Comparison of ENCODE assay signal across 28 cellular contexts in the genomic region with DNA sequence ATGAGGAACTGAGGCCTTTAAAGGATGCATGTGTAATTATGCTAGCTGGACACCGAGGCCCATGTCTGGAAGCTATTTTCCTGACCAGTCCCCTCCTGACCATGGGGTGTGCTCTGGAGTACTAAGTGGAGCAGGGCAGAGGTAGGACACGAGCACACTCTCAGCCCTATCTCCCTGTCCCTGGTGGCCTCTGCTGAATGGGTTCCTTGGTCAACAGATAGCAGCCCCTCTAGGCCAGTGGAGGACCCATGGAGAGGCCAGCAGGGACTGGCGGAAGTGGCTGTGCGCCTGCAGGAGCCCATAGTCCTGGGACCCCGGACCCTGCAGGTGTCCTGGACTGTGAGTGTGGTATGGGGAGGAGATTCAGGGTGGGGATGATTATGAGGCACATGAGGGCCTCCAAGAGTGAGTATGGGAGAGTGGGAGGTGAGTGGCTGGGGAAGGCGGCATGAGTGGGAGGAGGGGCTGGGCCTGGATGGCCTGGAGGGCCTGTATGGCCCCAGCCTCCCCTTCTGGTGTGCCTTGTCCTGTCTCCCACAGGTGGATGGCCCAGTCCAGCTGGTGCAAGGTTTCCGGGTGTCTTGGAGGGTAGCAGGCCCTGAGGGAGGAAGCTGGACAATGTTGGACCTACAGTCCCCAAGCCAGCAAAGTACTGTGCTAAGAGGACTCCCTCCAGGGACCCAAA. TPM values are rescaled to one million over a fixed set of nuclear protein-coding genes. Genes with fewer than 3 reads are reported as not detected.
A peak's percentile ranks its signal among the peaks of the same experiment; 100 is the strongest.
DNase-seq lines count a peak whose midpoint lies in the region; ATAC-seq and TF ChIP-seq lines count a peak whose summit lies in the region.
"Had no signal": no experiment of that assay in that cellular context is flagged by ENCODE, and none has a peak within 500 bp of the region (broad histone marks: within the 10 kb centered on the region; RNA-seq: fewer than 3 reads in every experiment).

No MANE protein-coding gene starts in this region.

- CTCF ChIA-PET in CD4-positive, alpha-beta T cell (lab: Charles Lee), result no interaction called here

- H3K27ac Mint-ChIP-seq in CD4-positive, alpha-beta T cell, result no peak overlapping the region
- H3K27ac Mint-ChIP-seq in nephron, result no peak overlapping the region
- H3K27ac Mint-ChIP-seq: activated T-cell treated with anti-CD3 and anti-CD28 coated beads, Interleukin-2, amount 50 U/mL, for 24 hours had no signal

- H3K27ac ChIP-seq in CD4-positive, alpha-beta T cell (ENCODE audit: low read depth, low read length), result no peak overlapping the region
- H3K27ac ChIP-seq in coronary artery, result no peak overlapping the region
- H3K27ac ChIP-seq: cardiac muscle cell, esophagus squamous epithelium, KMS-11, parathyroid adenoma had no signal

- no peak overlapping the region for H3K4me3 ChIP-seq in coronary artery
- H3K4me3 ChIP-seq: cardiac muscle cell, HAP-1 had no signal

- DNase-seq in CD4-positive, alpha-beta T cell, result no peak
- DNase-seq in D341Med (ENCODE audit: low spot score) (peak; percentile 16), coronary artery (ENCODE audit: low spot score) (peak; percentile 68), NCI-H345 (lab: John Stamatoyannopoulos, UW) (no peak), NCI-H187 treated with DMSO at 0.1 percent for 48 hours (lab: John Stamatoyannopoulos, UW) (no peak)
- DNase-seq: activated T-cell treated with anti-CD3 and anti-CD28 coated beads, Interleukin-2, amount 50 U/mL, for 24 hours; aorta; C1 segment of cervical spinal cord; esophagus squamous epithelium; foreskin melanocyte; hippocampal formation; mesendoderm; NCI-H1417 treated with DMSO at 0.1 percent for 48 hours; NCI-H2107; NCI-H446; right cardiac atrium; trophoblast cell had no signal

- H3K36me3 Mint-ChIP-seq in CD4-positive, alpha-beta T cell (ENCODE audit: low read depth), result no peaks in the 10 kb centered on the region
- H3K36me3 Mint-ChIP-seq in nephron (ENCODE audit: low read depth), result no peaks in the 10 kb centered on the region
- H3K36me3 Mint-ChIP-seq: activated naive CD4-positive, alpha-beta T cell treated with anti-CD3 and anti-CD28 coated beads, Interleukin-2, amount 50 U/mL, for 24 hours had no signal

- peaks cover 54% of the 10 kb centered on the region for H3K27me3 ChIP-seq in CD4-positive, alpha-beta T cell (ENCODE audit: control insufficient read depth, insufficient read depth, low read length)

- intact Hi-C loops in CD4-positive, alpha-beta T cell (cut with DNase I, micrococcal nuclease), result loop anchor here (2.0 to 5.0 kb wide), 7 partner anchors 36 to 1132 kb away; a partner anchor contains a TSS

- ATAC-seq in CD4-positive, alpha-beta T cell (ENCODE audit: poor library complexity), result no peak
- ATAC-seq in HG02759 (IDR thresholded peaks at IDR 0.05; ENCODE audit: unreplicated experiment), result no peak
- ATAC-seq: right cardiac atrium had no signal

- H3K27me3 Mint-ChIP-seq in CD4-positive, alpha-beta T cell, result peaks cover 55% of the 10 kb centered on the region
- H3K27me3 Mint-ChIP-seq in nephron (ENCODE audit: low read depth), result peaks cover 67% of the 10 kb centered on the region

- POLR2A ChIA-PET in CD4-positive, alpha-beta T cell (lab: Charles Lee), result no interaction called here

- H3K9me3 Mint-ChIP-seq in CD4-positive, alpha-beta T cell, result no peaks in the 10 kb centered on the region
- H3K9me3 Mint-ChIP-seq in nephron, result no peaks in the 10 kb centered on the region
- H3K9me3 Mint-ChIP-seq: activated naive CD4-positive, alpha-beta T cell treated with anti-CD3 and anti-CD28 coated beads, Interleukin-2, amount 50 U/mL, for 24 hours; activated T-cell treated with anti-CD3 and anti-CD28 coated beads, Interleukin-2, amount 50 U/mL, for 24 hours had no signal

- no peak for TF ChIP-seq CTCF in CD4-positive, alpha-beta T cell (IDR thresholded peaks at IDR 0.05)
- TF ChIP-seq CTCF in coronary artery (IDR thresholded peaks at IDR 0.05), result no peak
- no peak for TF ChIP-seq CTCF in nephron (IDR thresholded peaks at IDR 0.05; ENCODE audit: unreplicated experiment in 3 of 3)

- H3K4me3 Mint-ChIP-seq in CD4-positive, alpha-beta T cell, result peak overlapping the region; percentile 70
- peak overlapping the region; percentile 62 to 73 (median 64) for H3K4me3 Mint-ChIP-seq in nephron

- no peaks in the 10 kb centered on the region for H3K9me3 ChIP-seq in CD4-positive, alpha-beta T cell (ENCODE audit: control insufficient read depth, low read length)
- H3K9me3 ChIP-seq: esophagus squamous epithelium, HAP-1, spleen had no signal

- peaks cover 26% of the 10 kb centered on the region for H3K4me1 Mint-ChIP-seq in CD4-positive, alpha-beta T cell (ENCODE audit: low read depth)
- H3K4me1 Mint-ChIP-seq in nephron, result no peaks in the 10 kb centered on the region

RNA-seq across cellular contexts. Expression of a gene that starts 9.5 kb away (rescaled TPM):
- 10 to 100 TPM; 26.2 to 27.2 TPM for total RNA-seq in CD4-positive, alpha-beta T cell

RNA-seq across cellular contexts. Expression of a gene that starts 23.0 kb away (rescaled TPM):
- not detected for total RNA-seq in CD4-positive, alpha-beta T cell
- total RNA-seq: activated CD8-positive, alpha-beta memory T cell treated with anti-CD3 and anti-CD28 coated beads for 36 hours had no signal

RNA-seq across cellular contexts. Expression of a gene that starts 44.3 kb away (rescaled TPM):
- not detected for total RNA-seq in CD4-positive, alpha-beta T cell
- total RNA-seq: activated CD8-positive, alpha-beta memory T cell treated with anti-CD3 and anti-CD28 coated beads for 36 hours; cardiac muscle cell; Daoy; esophagus squamous epithelium; right cardiac atrium; subcutaneous adipose tissue had no signal

Comparison
In these comparisons a context has a peak if more than half of its experiments do, and no peak if none do; other contexts are left out.
1. DNase-seq: peak in D341Med (single experiment) and coronary artery (single experiment); none in CD4-positive, alpha-beta T cell (0 of 10), NCI-H345 (single experiment) and NCI-H187 treated with DMSO at 0.1 percent for 48 hours (single experiment).